ENCODE assay signal across 1 cellular context in genomic region chr3:138442433-138442832, GRCh38.
TF ChIP-seq lines count a peak whose summit lies in the region.

No MANE protein-coding gene starts in this region.

TF ChIP-seq in HEK293, 187 proteins besides CTCF, POLR2A, EP300 and RAD21 (continued from another document):
- TF ChIP-seq ZNF148 (tag by site-specific recombination; IDR thresholded peaks at IDR 0.05; ENCODE audit: borderline replicate concordance) = no peak
- no peak for TF ChIP-seq ZNF521 (tag by site-specific recombination; IDR thresholded peaks at IDR 0.05)
- TF ChIP-seq ZBTB17 (tag by site-specific recombination; IDR thresholded peaks at IDR 0.05) = 0 out of 2 replicates have a peak, but pooled peaks have one; percentile 15
